In genomic region chr3:189797103-189797850, GRCh38 we compare ENCODE assay signal across 16 cellular contexts.
"Had no signal": no experiment of that assay in that cellular context is flagged by ENCODE, and none has a peak within 500 bp of the region (broad histone marks: within the 10 kb centered on the region; RNA-seq: fewer than 3 reads in every experiment).

No MANE protein-coding gene starts in this region.

- H3K79me2 ChIP-seq: parathyroid adenoma had no signal

- H3K36me3 ChIP-seq: heart right ventricle, tibial nerve had no signal

- H3K9me3 ChIP-seq: heart right ventricle, tibial nerve had no signal

- H3K4me1 ChIP-seq: heart right ventricle, parathyroid adenoma had no signal

- H3K36me3 Mint-ChIP-seq: activated CD8-positive, alpha-beta memory T cell treated with anti-CD3 and anti-CD28 coated beads, Interleukin-2, amount 10 ng/mL, durations not matched to agents 7 days and 5 days; activated naive CD8-positive, alpha-beta T cell; brain; memory B cell; stimulated activated memory B cell treated with anti-CD40 and anti-IgM and Interleukin-4, amounts not matched to agents 10 μg/mL and 1 μg/mL and 100 μg/mL, for 72 hours had no signal

- H3K27me3 ChIP-seq: heart right ventricle, tibial nerve had no signal

- DNase-seq: activated CD8-positive, alpha-beta memory T cell treated with anti-CD3 and anti-CD28 coated beads, Interleukin-2, amount 10 ng/mL, durations not matched to agents 7 days and 5 days; activated effector memory CD4-positive, alpha-beta T cell treated with anti-CD3 and anti-CD28 coated beads, Interleukin-2, amount 50 U/mL, for 16 hours; activated T-cell treated with anti-CD3 and anti-CD28 coated beads, Interleukin-2, amount 50 U/mL, for 4 hours; amygdala; foreskin melanocyte; heart right ventricle; small intestine; T-helper 17 cell had no signal

- H3K9me3 Mint-ChIP-seq: activated T-cell treated with anti-CD3 and anti-CD28 coated beads, Interleukin-2, amount 50 U/mL, for 4 hours; brain; dendritic cell treated with granulocyte-macrophage colony-stimulating factor and Interleukin-4, amounts not matched to agents 40 ng/mL and 50 ng/mL, for 4 days; memory B cell; stimulated activated memory B cell treated with anti-CD40 and anti-IgM and Interleukin-4, amounts not matched to agents 10 μg/mL and 1 μg/mL and 100 μg/mL, for 72 hours had no signal

- H3K27ac Mint-ChIP-seq: activated CD8-positive, alpha-beta memory T cell treated with anti-CD3 and anti-CD28 coated beads, Interleukin-2, amount 10 ng/mL, durations not matched to agents 7 days and 5 days; activated naive CD8-positive, alpha-beta T cell; brain; dendritic cell treated with granulocyte-macrophage colony-stimulating factor and Interleukin-4, amounts not matched to agents 40 ng/mL and 50 ng/mL, for 4 days; memory B cell; stimulated activated memory B cell treated with anti-CD40 and anti-IgM and Interleukin-4, amounts not matched to agents 10 μg/mL and 1 μg/mL and 100 μg/mL, for 72 hours; T-helper 17 cell had no signal

- H2AFZ ChIP-seq: parathyroid adenoma had no signal

- H3K27ac ChIP-seq: heart right ventricle, parathyroid adenoma had no signal

- H3K27me3 Mint-ChIP-seq: activated naive CD8-positive, alpha-beta T cell; dendritic cell treated with granulocyte-macrophage colony-stimulating factor and Interleukin-4, amounts not matched to agents 40 ng/mL and 50 ng/mL, for 4 days; memory B cell; stimulated activated memory B cell treated with anti-CD40 and anti-IgM and Interleukin-4, amounts not matched to agents 10 μg/mL and 1 μg/mL and 100 μg/mL, for 72 hours had no signal

- H3K4me3 ChIP-seq: heart right ventricle, tibial nerve had no signal

- ATAC-seq: activated CD8-positive, alpha-beta memory T cell treated with anti-CD3 and anti-CD28 coated beads, Interleukin-2, amount 10 ng/mL, durations not matched to agents 7 days and 5 days; activated T-cell treated with anti-CD3 and anti-CD28 coated beads, Interleukin-2, amount 50 U/mL, for 4 hours; left lobe of liver; T-helper 17 cell had no signal

- H3K4me3 Mint-ChIP-seq: activated CD8-positive, alpha-beta memory T cell treated with anti-CD3 and anti-CD28 coated beads, Interleukin-2, amount 10 ng/mL, durations not matched to agents 7 days and 5 days; activated naive CD8-positive, alpha-beta T cell; activated T-cell treated with anti-CD3 and anti-CD28 coated beads, Interleukin-2, amount 50 U/mL, for 4 hours; brain; dendritic cell treated with granulocyte-macrophage colony-stimulating factor and Interleukin-4, amounts not matched to agents 40 ng/mL and 50 ng/mL, for 4 days; memory B cell; stimulated activated memory B cell treated with anti-CD40 and anti-IgM and Interleukin-4, amounts not matched to agents 10 μg/mL and 1 μg/mL and 100 μg/mL, for 72 hours; T-helper 17 cell had no signal

- H3K4me1 Mint-ChIP-seq: activated CD8-positive, alpha-beta memory T cell treated with anti-CD3 and anti-CD28 coated beads, Interleukin-2, amount 10 ng/mL, durations not matched to agents 7 days and 5 days; memory B cell; stimulated activated memory B cell treated with anti-CD40 and anti-IgM and Interleukin-4, amounts not matched to agents 10 μg/mL and 1 μg/mL and 100 μg/mL, for 72 hours had no signal
